Comparison of ENCODE assay signal across 27 cellular contexts in genomic region chr18:61852496-61852895, GRCh38. TPM values are rescaled to one million over a fixed set of nuclear protein-coding genes. Genes with fewer than 3 reads are reported as not detected.
DNase-seq lines count a peak whose midpoint lies in the region; ATAC-seq, FAIRE-seq and TF ChIP-seq lines count a peak whose summit lies in the region.
"Had no signal": no experiment of that assay in that cellular context is flagged by ENCODE, and none has a peak within 500 bp of the region (broad histone marks: within the 10 kb centered on the region; RNA-seq: fewer than 3 reads in every experiment).

No MANE protein-coding gene starts in this region.

- H3K4me1 Mint-ChIP-seq in stimulated activated memory B cell treated with anti-CD40 and anti-IgM and Interleukin-4, amounts not matched to agents 10 μg/mL and 1 μg/mL and 100 μg/mL, for 72 hours = no peaks in the 10 kb centered on the region

- no peak overlapping the region for H2AFZ ChIP-seq in osteoblast (ENCODE audit: low read length)

- H3K9me3 Mint-ChIP-seq in stimulated activated memory B cell treated with anti-CD40 and anti-IgM and Interleukin-4, amounts not matched to agents 10 μg/mL and 1 μg/mL and 100 μg/mL, for 72 hours = no peaks in the 10 kb centered on the region
- H3K9me3 Mint-ChIP-seq: activated naive CD4-positive, alpha-beta T cell treated with anti-CD3 and anti-CD28 coated beads, Interleukin-2, amount 50 U/mL, for 72 hours; natural killer cell treated with Interleukin-12 subunit alpha and Interleukin-12 subunit beta and Interleukin-15 and Interleukin-18, amount 100 ng/mL, for 72 hours had no signal

- no peaks in the 10 kb centered on the region for H4K20me1 ChIP-seq in osteoblast (ENCODE audit: insufficient read depth, low read length)

- TF ChIP-seq CTCF in bronchial epithelial cell (IDR thresholded peaks at IDR 0.05; ENCODE audit: insufficient read depth, low read length, severe bottlenecking) (no peak), osteoblast (IDR thresholded peaks at IDR 0.05; ENCODE audit: extremely low read depth, low read depth, low read length) (no peak)

- no peak for FAIRE-seq in bronchial epithelial cell (lab: Jason Lieb, UNC)
- FAIRE-seq: GM12892, H1 had no signal

- H3K9me3 ChIP-seq in osteoblast (ENCODE audit: low read depth, low read length) = no peaks in the 10 kb centered on the region
- H3K9me3 ChIP-seq: Caco-2, lower lobe of right lung, MG63, mucosa of descending colon, ovary, spleen had no signal

- no peak overlapping the region for H3K27ac Mint-ChIP-seq in stimulated activated memory B cell treated with anti-CD40 and anti-IgM and Interleukin-4, amounts not matched to agents 10 μg/mL and 1 μg/mL and 100 μg/mL, for 72 hours
- H3K27ac Mint-ChIP-seq: activated naive CD4-positive, alpha-beta T cell treated with anti-CD3 and anti-CD28 coated beads, Interleukin-2, amount 50 U/mL, for 72 hours; natural killer cell treated with Interleukin-12 subunit alpha and Interleukin-12 subunit beta and Interleukin-15 and Interleukin-18, amount 100 ng/mL, for 72 hours had no signal

- H3K4me2 ChIP-seq in osteoblast (ENCODE audit: insufficient read depth, low read length) = peak overlapping the region; percentile 46

- H3K36me3 Mint-ChIP-seq in stimulated activated memory B cell treated with anti-CD40 and anti-IgM and Interleukin-4, amounts not matched to agents 10 μg/mL and 1 μg/mL and 100 μg/mL, for 72 hours = no peaks in the 10 kb centered on the region
- H3K36me3 Mint-ChIP-seq: activated naive CD4-positive, alpha-beta T cell treated with anti-CD3 and anti-CD28 coated beads, Interleukin-2, amount 50 U/mL, for 72 hours; natural killer cell treated with Interleukin-12 subunit alpha and Interleukin-12 subunit beta and Interleukin-15 and Interleukin-18, amount 100 ng/mL, for 72 hours had no signal

- DNase-seq in EH (ENCODE audit: low read depth) = peak; percentile 19
- DNase-seq in NCI-H69 (lab: John Stamatoyannopoulos, UW) = peak; percentile 51
- DNase-seq in bronchial epithelial cell (ENCODE audit: low read depth) = peak; percentile 89
- DNase-seq in osteoblast (ENCODE audit: insufficient read length, low spot score, missing footprints) = peak; percentile 62
- no peak for DNase-seq in H7
- DNase-seq in stimulated activated CD4-positive, alpha-beta T cell treated with anti-CD3 and anti-CD28 coated beads, Interleukin-15, amount 100 ng/mL, for 24 hours = no peak
- DNase-seq: activated CD4-positive, alpha-beta T cell treated with anti-CD3 and anti-CD28 coated beads for 4 hours; activated T-cell treated with anti-CD3 and anti-CD28 coated beads for 4 hours; Caco-2; central memory CD4-positive, alpha-beta T cell; islet precursor cell; lower lobe of right lung; MG63; mucosa of descending colon; NCI-H2081; NCI-H2227 treated with DMSO at 0.1 percent for 48 hours; ovary; retina; RPMI8226; spleen; stimulated activated CD4-positive, alpha-beta T cell treated with anti-CD3 and anti-CD28 coated beads, Interleukin-2, amount 100 ng/mL, for 48 hours had no signal

- peaks cover 21% of the 10 kb centered on the region for H3K4me1 ChIP-seq in osteoblast (ENCODE audit: insufficient read depth, low read length)
- H3K4me1 ChIP-seq: Caco-2, spleen had no signal

- no peak for ATAC-seq in GM21619 (IDR thresholded peaks at IDR 0.05; ENCODE audit: unreplicated experiment)
- ATAC-seq in stimulated activated memory B cell treated with anti-CD40 and anti-IgM and Interleukin-4, amounts not matched to agents 10 μg/mL and 1 μg/mL and 100 μg/mL, for 72 hours = no peak
- ATAC-seq: activated naive CD4-positive, alpha-beta T cell treated with anti-CD3 and anti-CD28 coated beads, Interleukin-2, amount 50 U/mL, for 72 hours; mucosa of descending colon; natural killer cell treated with Interleukin-12 subunit alpha and Interleukin-12 subunit beta and Interleukin-15 and Interleukin-18, amount 100 ng/mL, for 72 hours had no signal

- H3K79me2 ChIP-seq in osteoblast (ENCODE audit: insufficient read depth, low read length) = peaks cover 40% of the 10 kb centered on the region

- no peaks in the 10 kb centered on the region for H3K27me3 ChIP-seq in bronchial epithelial cell (ENCODE audit: control insufficient read depth, insufficient read depth, low read length)
- no peaks in the 10 kb centered on the region for H3K27me3 ChIP-seq in osteoblast (ENCODE audit: insufficient read depth, low read length)
- no peaks in the 10 kb centered on the region for H3K27me3 ChIP-seq in H7 (ENCODE audit: control insufficient read depth, insufficient read depth, low read length)
- H3K27me3 ChIP-seq: MG63, ovary had no signal

- peaks cover 13% of the 10 kb centered on the region for H3K27me3 Mint-ChIP-seq in stimulated activated memory B cell treated with anti-CD40 and anti-IgM and Interleukin-4, amounts not matched to agents 10 μg/mL and 1 μg/mL and 100 μg/mL, for 72 hours

- H3K27ac ChIP-seq in osteoblast (ENCODE audit: low read depth, low read length) = peak overlapping the region; percentile 72
- H3K27ac ChIP-seq: lower lobe of right lung, ovary, spleen had no signal

- H3K36me3 ChIP-seq in bronchial epithelial cell (ENCODE audit: control insufficient read depth, insufficient read depth, low read length) = no peaks in the 10 kb centered on the region
- no peaks in the 10 kb centered on the region for H3K36me3 ChIP-seq in osteoblast (ENCODE audit: insufficient read depth, low read length)
- H3K36me3 ChIP-seq in H7 (replicated peaks; ENCODE audit: control insufficient read depth, insufficient read depth, low read length) = no peaks in the 10 kb centered on the region
- H3K36me3 ChIP-seq: lower lobe of right lung, MG63, ovary, spleen had no signal

- H3K4me3 Mint-ChIP-seq in stimulated activated memory B cell treated with anti-CD40 and anti-IgM and Interleukin-4, amounts not matched to agents 10 μg/mL and 1 μg/mL and 100 μg/mL, for 72 hours = no peak overlapping the region
- H3K4me3 Mint-ChIP-seq: natural killer cell treated with Interleukin-12 subunit alpha and Interleukin-12 subunit beta and Interleukin-15 and Interleukin-18, amount 100 ng/mL, for 72 hours had no signal

- H3K4me3 ChIP-seq in bronchial epithelial cell (ENCODE audit: low read depth, low read length) = no peak overlapping the region
- H3K4me3 ChIP-seq in osteoblast (ENCODE audit: insufficient read depth, low read length) = no peak overlapping the region
- H3K4me3 ChIP-seq in H7 (ENCODE audit: insufficient read depth, low read depth, low read length) = no peak overlapping the region
- H3K4me3 ChIP-seq: lower lobe of right lung, MG63, mucosa of descending colon, ovary, spleen had no signal

RNA-seq across cellular contexts. Expression of gene RNF152, which starts 40.3 kb away (rescaled TPM):
- total RNA-seq in bronchial epithelial cell (28.4 and 31.9 TPM in 2 replicates), osteoblast (3.3 and 5.0 TPM in 2 replicates)
- total RNA-seq in H7 (2014; rRNA removed; shearing (Covaris generic)) = 8.8 and 8.9 TPM in 2 replicates

Comparison
In these comparisons a context has a peak if more than half of its experiments do, and no peak if none do; other contexts are left out.
1. DNase-seq: peak in EH (single experiment), NCI-H69 (single experiment), bronchial epithelial cell (single experiment) and osteoblast (single experiment); none in H7 (single experiment) and stimulated activated CD4-positive, alpha-beta T cell treated with anti-CD3 and anti-CD28 coated beads, Interleukin-15, amount 100 ng/mL, for 24 hours (single experiment).